Comparison of ENCODE assay signal across 28 cellular contexts in genomic region chr2:96073170-96073775, GRCh38. TPM values are rescaled to one million over a fixed set of nuclear protein-coding genes. Genes with fewer than 3 reads are reported as not detected.
"Had no signal": no experiment of that assay in that cellular context is flagged by ENCODE, and none has a peak within 500 bp of the region (broad histone marks: within the 10 kb centered on the region; RNA-seq: fewer than 3 reads in every experiment).

No MANE protein-coding gene starts in this region.

- H3K4me1 Mint-ChIP-seq: activated naive CD8-positive, alpha-beta T cell treated with anti-CD3 and anti-CD28 coated beads for 36 hours; mesothelial cell of epicardium; naive thymus-derived CD4-positive, alpha-beta T cell had no signal

- H3K27me3 Mint-ChIP-seq: activated naive CD8-positive, alpha-beta T cell treated with anti-CD3 and anti-CD28 coated beads for 36 hours; stimulated activated naive CD8-positive, alpha-beta T cell treated with anti-CD3 and anti-CD28 coated beads, Interleukin-15, Interleukin-2, amounts not matched to agents 100 ng/mL and 50 ng/mL, for 24 hours had no signal

- H3K9me3 ChIP-seq: adrenal gland, colonic mucosa, right lobe of liver had no signal

- H2AFZ ChIP-seq: hepatocyte had no signal

- H3K4me2 ChIP-seq: hepatocyte had no signal

- H3K36me3 ChIP-seq: adrenal gland, colonic mucosa, gastrocnemius medialis, right lobe of liver had no signal

- H3K36me3 Mint-ChIP-seq: activated naive CD8-positive, alpha-beta T cell treated with anti-CD3 and anti-CD28 coated beads for 36 hours; mesothelial cell of epicardium had no signal

- H3K4me3 Mint-ChIP-seq: activated naive CD4-positive, alpha-beta T cell treated with anti-CD3 and anti-CD28 coated beads for 36 hours; activated naive CD8-positive, alpha-beta T cell treated with anti-CD3 and anti-CD28 coated beads for 36 hours; mesothelial cell of epicardium; naive thymus-derived CD4-positive, alpha-beta T cell; stimulated activated naive CD8-positive, alpha-beta T cell treated with anti-CD3 and anti-CD28 coated beads, Interleukin-15, Interleukin-2, amounts not matched to agents 100 ng/mL and 50 ng/mL, for 24 hours; T-helper 1 cell treated with Interleukin-12 subunit alpha and Interleukin-12 subunit beta and Interleukin-4 antibody, amounts not matched to agents 30 μg/mL and 1 μg/mL, for 36 hours had no signal

- H3K4me1 ChIP-seq: adrenal gland, body of pancreas, colonic mucosa, gastrocnemius medialis had no signal

- DNase-seq: activated CD4-positive, alpha-beta T cell treated with anti-CD3 and anti-CD28 coated beads for 4 hours; activated CD4-positive, alpha-beta T cell treated with anti-CD3 and anti-CD28 coated beads, Interleukin-2, amount 50 U/mL, for 4 hours; activated effector memory CD4-positive, alpha-beta T cell treated with Interleukin-2 at 50 U/mL for 16 hours; activated naive CD4-positive, alpha-beta T cell treated with anti-CD3 and anti-CD28 coated beads for 36 hours; activated naive CD8-positive, alpha-beta T cell treated with anti-CD3 and anti-CD28 coated beads for 36 hours; activated T-cell treated with anti-CD3 and anti-CD28 coated beads for 4 hours; adrenal gland; aorta; body of pancreas; cerebellar nuclear complex; colonic mucosa; effector memory CD4-positive, alpha-beta T cell; gastrocnemius medialis; kidney; left colon; naive thymus-derived CD4-positive, alpha-beta T cell; right lobe of liver; stimulated activated CD4-positive, alpha-beta T cell treated with anti-CD3 and anti-CD28 coated beads, Interleukin-12 subunit alpha, Interleukin-12 subunit beta, amount 100 ng/mL, for 4 hours; stimulated activated CD4-positive, alpha-beta T cell treated with anti-CD3 and anti-CD28 coated beads, Interleukin-4, amount 100 ng/mL, for 1 hour; T-helper 9 cell had no signal

- H3K27ac ChIP-seq: adrenal gland, body of pancreas, colonic mucosa, gastrocnemius medialis, hepatocyte, right lobe of liver, VCaP had no signal

- H3K79me2 ChIP-seq: hepatocyte had no signal

- H3K27ac Mint-ChIP-seq: activated naive CD4-positive, alpha-beta T cell treated with anti-CD3 and anti-CD28 coated beads for 36 hours; activated naive CD8-positive, alpha-beta T cell treated with anti-CD3 and anti-CD28 coated beads for 36 hours; mesothelial cell of epicardium; naive thymus-derived CD4-positive, alpha-beta T cell; progenitor cell of endocrine pancreas; stimulated activated naive CD8-positive, alpha-beta T cell treated with anti-CD3 and anti-CD28 coated beads, Interleukin-15, Interleukin-2, amounts not matched to agents 100 ng/mL and 50 ng/mL, for 24 hours; T-helper 1 cell treated with Interleukin-12 subunit alpha and Interleukin-12 subunit beta and Interleukin-4 antibody, amounts not matched to agents 30 μg/mL and 1 μg/mL, for 36 hours had no signal

- H3K9me3 Mint-ChIP-seq: T-helper 1 cell treated with Interleukin-12 subunit alpha and Interleukin-12 subunit beta and Interleukin-4 antibody, amounts not matched to agents 30 μg/mL and 1 μg/mL, for 36 hours had no signal

- H3K27me3 ChIP-seq: adrenal gland, body of pancreas, colonic mucosa, gastrocnemius medialis, hepatocyte, right lobe of liver had no signal

- H3K4me3 ChIP-seq: adrenal gland, body of pancreas, colonic mucosa, gastrocnemius medialis, hepatocyte, right lobe of liver had no signal

RNA-seq across cellular contexts. Expression of gene GPAT2, which starts 38.6 kb away (rescaled TPM):
- total RNA-seq: hepatocyte, mesothelial cell of epicardium, osteocyte, progenitor cell of endocrine pancreas had no signal

RNA-seq across cellular contexts. Expression of gene ADRA2B, which starts 43.1 kb away (rescaled TPM):
- total RNA-seq: osteocyte, renal cortical epithelial cell had no signal
